7 cellular contexts compared by ENCODE assay signal in genomic region chrX:49185062-49185394, GRCh38. TPM values are rescaled to one million over a fixed set of nuclear protein-coding genes. Genes with fewer than 3 reads are reported as not detected.
DNase-seq lines count a peak whose midpoint lies in the region; ATAC-seq, FAIRE-seq and TF ChIP-seq lines count a peak whose summit lies in the region.
"Had no signal": no experiment of that assay in that cellular context is flagged by ENCODE, and none has a peak within 500 bp of the region (broad histone marks: within the 10 kb centered on the region; RNA-seq: fewer than 3 reads in every experiment).

No MANE protein-coding gene starts in this region.

- H3K4me1 ChIP-seq in mucosa of stomach (ENCODE audit: control insufficient read depth, insufficient read depth, low read length), result peaks cover 19% of the 10 kb centered on the region

- CTCF ChIA-PET in activated CD8-positive, alpha-beta T cell treated with anti-CD3 and anti-CD28 coated beads, Interleukin-2, amount 10 ng/mL, durations not matched to agents 7 days and 5 days (lab: Charles Lee), result interaction anchor here (1.2 kb wide), 1 partner anchor 29 kb away, joined by 3 read pairs; no protein-coding TSS in a partner anchor

- H3K9me3 Mint-ChIP-seq in activated CD8-positive, alpha-beta T cell treated with anti-CD3 and anti-CD28 coated beads, Interleukin-2, amount 10 ng/mL, durations not matched to agents 7 days and 5 days (ENCODE audit: insufficient read depth), result no peaks in the 10 kb centered on the region

- no peak for ATAC-seq in activated CD8-positive, alpha-beta T cell treated with anti-CD3 and anti-CD28 coated beads, Interleukin-2, amount 10 ng/mL, durations not matched to agents 7 days and 5 days
- ATAC-seq in HG02763 (IDR thresholded peaks at IDR 0.05; ENCODE audit: unreplicated experiment), result no peak

- H3K27me3 Mint-ChIP-seq in activated CD8-positive, alpha-beta T cell treated with anti-CD3 and anti-CD28 coated beads, Interleukin-2, amount 10 ng/mL, durations not matched to agents 7 days and 5 days (ENCODE audit: low read depth), result no peaks in the 10 kb centered on the region

- H3K4me3 ChIP-seq in GM06990 (replicated peaks; ENCODE audit: low read depth, low read length) (peak overlapping the region; percentile 69), mucosa of stomach (ENCODE audit: low read length) (no peak overlapping the region)

- peaks cover 17% of the 10 kb centered on the region for H3K36me3 Mint-ChIP-seq in activated CD8-positive, alpha-beta T cell treated with anti-CD3 and anti-CD28 coated beads, Interleukin-2, amount 10 ng/mL, durations not matched to agents 7 days and 5 days (ENCODE audit: low read depth)

- peak overlapping the region; percentile 59 for H3K9ac ChIP-seq in mucosa of stomach (ENCODE audit: low read length)

- DNase-seq in GM06990 (ENCODE audit: extremely low read depth, insufficient read length) (no peak), GM12892 (ENCODE audit: insufficient read length) (no peak), amniotic stem cell (lab: John Stamatoyannopoulos, UW) (no peak)
- no peak for DNase-seq in activated CD8-positive, alpha-beta T cell treated with anti-CD3 and anti-CD28 coated beads, Interleukin-2, amount 10 ng/mL, durations not matched to agents 7 days and 5 days

- H3K27me3 ChIP-seq in GM06990 (replicated peaks; ENCODE audit: control insufficient read depth, insufficient read depth, low read length) (no peaks in the 10 kb centered on the region), mucosa of stomach (ENCODE audit: control insufficient read depth, insufficient read depth, low read length) (no peaks in the 10 kb centered on the region)

- POLR2A ChIA-PET in activated CD8-positive, alpha-beta T cell treated with anti-CD3 and anti-CD28 coated beads, Interleukin-2, amount 10 ng/mL, durations not matched to agents 7 days and 5 days (lab: Charles Lee), result no interaction called here

- TF ChIP-seq POLR2A in GM12892 (IDR thresholded peaks at IDR 0.05; ENCODE audit: low read depth, low read length), result no peak

- H3K4me3 Mint-ChIP-seq in activated CD8-positive, alpha-beta T cell treated with anti-CD3 and anti-CD28 coated beads, Interleukin-2, amount 10 ng/mL, durations not matched to agents 7 days and 5 days, result peak overlapping the region; percentile 82

- no peak for FAIRE-seq in GM12892 (lab: Jason Lieb, UNC)

- no peaks in the 10 kb centered on the region for H3K9me3 ChIP-seq in mucosa of stomach (ENCODE audit: control insufficient read depth, low read length)

- H3K36me3 ChIP-seq in GM06990 (ENCODE audit: control insufficient read depth, insufficient read depth, low read length) (no peaks in the 10 kb centered on the region), mucosa of stomach (ENCODE audit: control insufficient read depth, insufficient read depth, low read length) (no peaks in the 10 kb centered on the region)

- peak overlapping the region; percentile 69 for H3K27ac Mint-ChIP-seq in activated CD8-positive, alpha-beta T cell treated with anti-CD3 and anti-CD28 coated beads, Interleukin-2, amount 10 ng/mL, durations not matched to agents 7 days and 5 days

- peaks cover 37% of the 10 kb centered on the region for H3K4me1 Mint-ChIP-seq in activated CD8-positive, alpha-beta T cell treated with anti-CD3 and anti-CD28 coated beads, Interleukin-2, amount 10 ng/mL, durations not matched to agents 7 days and 5 days (ENCODE audit: low read depth)

- TF ChIP-seq CTCF in GM06990 (IDR thresholded peaks at IDR 0.05; ENCODE audit: insufficient read depth, low read length, poor library complexity, severe bottlenecking), result no peak

RNA-seq across cellular contexts. Expression of gene PRICKLE3, which starts 1.1 kb away (rescaled TPM):
- total RNA-seq in activated CD8-positive, alpha-beta T cell treated with anti-CD3 and anti-CD28 coated beads, Interleukin-2, amount 10 ng/mL, durations not matched to agents 7 days and 5 days, result 10 to 100 TPM; 13.9 TPM
- 9.1 TPM for polyA plus RNA-seq in GM12892 (2012; ENCODE audit: missing spikeins)

RNA-seq across cellular contexts. Expression of gene PLP2, which starts 13.3 kb away (rescaled TPM):
- 100 to 1,000 TPM; 203 to 214 TPM for total RNA-seq in activated CD8-positive, alpha-beta T cell treated with anti-CD3 and anti-CD28 coated beads, Interleukin-2, amount 10 ng/mL, durations not matched to agents 7 days and 5 days
- 38.2 TPM for polyA plus RNA-seq in GM12892 (2012; ENCODE audit: missing spikeins)

RNA-seq across cellular contexts. Expression of gene SYP, which starts 15.0 kb away (rescaled TPM):
- total RNA-seq in activated CD8-positive, alpha-beta T cell treated with anti-CD3 and anti-CD28 coated beads, Interleukin-2, amount 10 ng/mL, durations not matched to agents 7 days and 5 days, result 1 to 10 TPM; 1.1 to 2.6 TPM
- 1.2 TPM for polyA plus RNA-seq in GM12892 (2012; ENCODE audit: missing spikeins)

RNA-seq across cellular contexts. Expression of gene MAGIX, which starts 22.5 kb away (rescaled TPM):
- total RNA-seq in activated CD8-positive, alpha-beta T cell treated with anti-CD3 and anti-CD28 coated beads, Interleukin-2, amount 10 ng/mL, durations not matched to agents 7 days and 5 days, result 1 to 10 TPM in 1 of 2 experiments, under 1 TPM in 1; 0.97 to 1.5 TPM
- polyA plus RNA-seq in GM12892 (2012; ENCODE audit: missing spikeins), result 0.19 TPM

RNA-seq across cellular contexts. Expression of gene CACNA1F, which starts 48.1 kb away (rescaled TPM):
- total RNA-seq in activated CD8-positive, alpha-beta T cell treated with anti-CD3 and anti-CD28 coated beads, Interleukin-2, amount 10 ng/mL, durations not matched to agents 7 days and 5 days, result under 1 TPM; 0.11 to 0.18 TPM
- 0.17 TPM for polyA plus RNA-seq in GM12892 (2012; ENCODE audit: missing spikeins)
- total RNA-seq: temporal lobe had no signal
